Comparison of ENCODE assay signal across 8 cellular contexts in the genomic region with DNA sequence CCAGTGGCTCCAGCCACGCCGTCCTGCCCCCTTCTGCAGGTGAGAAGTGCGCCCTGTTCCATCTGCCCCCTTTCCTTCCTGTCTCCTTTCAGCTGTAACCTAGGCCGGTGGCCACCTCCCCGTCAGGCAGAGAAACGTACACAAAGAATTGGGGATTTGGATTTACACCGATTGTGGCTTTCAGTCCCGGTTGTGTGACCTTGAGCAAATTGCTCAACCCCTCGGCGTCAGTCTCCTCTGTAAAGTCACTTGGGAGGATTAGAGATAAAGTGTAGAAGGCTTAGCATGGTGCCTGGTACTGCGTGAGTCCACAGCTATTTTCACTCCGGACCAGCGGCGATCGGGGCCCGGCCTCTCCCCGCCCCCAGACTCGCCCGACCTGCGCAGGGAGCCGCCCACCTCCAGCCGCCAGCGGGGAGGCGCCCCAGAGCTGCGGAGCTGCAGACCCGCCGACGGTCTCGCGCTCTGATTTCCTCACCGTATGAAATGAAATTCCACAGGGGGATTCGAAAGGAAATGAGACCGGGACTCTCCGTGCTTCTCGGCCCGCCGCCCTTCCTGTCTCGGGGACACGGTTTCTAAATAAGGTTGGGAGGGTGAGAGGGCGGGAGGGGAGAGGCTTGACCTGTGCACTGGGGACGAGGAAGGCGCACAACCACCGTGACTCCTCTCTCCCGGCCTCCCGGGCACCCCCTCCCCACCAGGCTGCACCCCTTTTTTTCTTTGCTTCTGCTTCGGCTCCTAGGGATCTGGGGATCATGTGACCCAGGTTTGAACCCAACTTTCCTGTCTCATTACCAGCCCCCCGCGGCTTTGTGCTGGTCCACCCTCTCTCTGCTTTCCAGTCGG. TPM values are rescaled to one million over a fixed set of nuclear protein-coding genes. Genes with fewer than 3 reads are reported as not detected.
A peak's percentile ranks its signal among the peaks of the same experiment; 100 is the strongest.
DNase-seq lines count a peak whose midpoint lies in the region; ATAC-seq, FAIRE-seq and TF ChIP-seq lines count a peak whose summit lies in the region.

No MANE protein-coding gene starts in this region.

- H3K4me3 ChIP-seq in fibroblast of the aortic adventitia (ENCODE audit: low read depth, low read length): peak overlapping the region; percentile 92

- TF ChIP-seq CTCF in fibroblast of the aortic adventitia (IDR thresholded peaks at IDR 0.05; ENCODE audit: insufficient read depth, low read length): peak; percentile 18
- no peak for TF ChIP-seq CTCF in natural killer cell (IDR thresholded peaks at IDR 0.05)

- no peaks in the 10 kb centered on the region for H3K36me3 Mint-ChIP-seq in activated T-helper 17 cell treated with anti-CD3 and anti-CD28 coated beads, Interleukin-2, amount 50 U/mL, for 72 hours (ENCODE audit: low read depth)
- H3K36me3 Mint-ChIP-seq in natural killer cell: no peaks in the 10 kb centered on the region

- DNase-seq in COLO829 (ENCODE audit: low spot score) (peak; percentile 45), NCI-H2196 treated with DMSO at 0.1 percent for 48 hours (lab: John Stamatoyannopoulos, UW; ENCODE audit: unreplicated experiment) (peak; percentile 71), fibroblast of the aortic adventitia (ENCODE audit: low read depth) (peak; percentile 73), natural killer cell (peak; percentile 28), urothelium cell line (ENCODE audit: low spot score) (peak; percentile 91)

- H3K9me3 Mint-ChIP-seq in activated T-helper 17 cell treated with anti-CD3 and anti-CD28 coated beads, Interleukin-2, amount 50 U/mL, for 72 hours: no peaks in the 10 kb centered on the region
- H3K9me3 Mint-ChIP-seq in natural killer cell: no peaks in the 10 kb centered on the region

- H3K27ac Mint-ChIP-seq in activated T-helper 17 cell treated with anti-CD3 and anti-CD28 coated beads, Interleukin-2, amount 50 U/mL, for 72 hours: peak overlapping the region; percentile 71
- H3K27ac Mint-ChIP-seq in natural killer cell: peak overlapping the region; percentile 6 to 77

- peaks cover 17% of the 10 kb centered on the region for H3K27me3 Mint-ChIP-seq in activated T-helper 17 cell treated with anti-CD3 and anti-CD28 coated beads, Interleukin-2, amount 50 U/mL, for 72 hours
- H3K27me3 Mint-ChIP-seq in natural killer cell (ENCODE audit: low read depth in 2 of 2): peaks cover 20 to 40% of the 10 kb centered on the region in 2 donors

- peak; percentile 60 for ATAC-seq in GM19035 (IDR thresholded peaks at IDR 0.05; ENCODE audit: unreplicated experiment)
- peak; percentile 42 for ATAC-seq in HG03103 (IDR thresholded peaks at IDR 0.05; ENCODE audit: low read depth, unreplicated experiment)
- peak; percentile 63 for ATAC-seq in activated T-helper 17 cell treated with anti-CD3 and anti-CD28 coated beads, Interleukin-2, amount 50 U/mL, for 72 hours (replicated peaks)
- ATAC-seq in natural killer cell: peak; percentile 43 to 57 (median 53)

- intact Hi-C loops in natural killer cell (cut with micrococcal nuclease): no loop called here

- H3K4me3 Mint-ChIP-seq in activated T-helper 17 cell treated with anti-CD3 and anti-CD28 coated beads, Interleukin-2, amount 50 U/mL, for 72 hours: peak overlapping the region; percentile 86
- H3K4me3 Mint-ChIP-seq in natural killer cell: peak overlapping the region; percentile 96

- H3K4me1 Mint-ChIP-seq in activated T-helper 17 cell treated with anti-CD3 and anti-CD28 coated beads, Interleukin-2, amount 50 U/mL, for 72 hours: no peaks in the 10 kb centered on the region
- peaks cover 21 to 22% of the 10 kb centered on the region in 2 donors for H3K4me1 Mint-ChIP-seq in natural killer cell

- no peak for FAIRE-seq in urothelium cell line (lab: Jason Lieb, UNC)

RNA-seq across cellular contexts. Expression of a gene that starts 0.7 kb away (rescaled TPM):
- total RNA-seq in activated T-helper 17 cell treated with anti-CD3 and anti-CD28 coated beads, Interleukin-2, amount 50 U/mL, for 72 hours: under 1 TPM in 1 of 2 donors, not detected in 1; 0.09 TPM
- total RNA-seq in fibroblast of the aortic adventitia (ENCODE audit: low replicate concordance) (50.2 and 63.9 TPM in 2 replicates), natural killer cell (under 1 TPM; 0.02 to 0.11 (median 0.05) TPM)

Comparison
In these comparisons a context has a peak if more than half of its experiments do, and no peak if none do; other contexts are left out.
1. Peak in every context shown above with its lines: DNase-seq, ATAC-seq and H3K4me3 ChIP-seq.
2. DNase-seq: peak in every context shown above with its lines; median percentile 91 in urothelium cell line; 73 in fibroblast of the aortic adventitia; 71 in NCI-H2196 treated with DMSO at 0.1 percent for 48 hours; 45 in COLO829; 28 in natural killer cell.
3. RNA of a gene that starts 0.7 kb away (total RNA-seq): 50.2 to 63.9 TPM in fibroblast of the aortic adventitia; 0.09 TPM in activated T-helper 17 cell treated with anti-CD3 and anti-CD28 coated beads, Interleukin-2, amount 50 U/mL, for 72 hours and 0.02 to 0.11 TPM in natural killer cell; every median in the first group is over 10 times any median in the second.